ENCODE assay signal across 8 cellular contexts in the genomic region with DNA sequence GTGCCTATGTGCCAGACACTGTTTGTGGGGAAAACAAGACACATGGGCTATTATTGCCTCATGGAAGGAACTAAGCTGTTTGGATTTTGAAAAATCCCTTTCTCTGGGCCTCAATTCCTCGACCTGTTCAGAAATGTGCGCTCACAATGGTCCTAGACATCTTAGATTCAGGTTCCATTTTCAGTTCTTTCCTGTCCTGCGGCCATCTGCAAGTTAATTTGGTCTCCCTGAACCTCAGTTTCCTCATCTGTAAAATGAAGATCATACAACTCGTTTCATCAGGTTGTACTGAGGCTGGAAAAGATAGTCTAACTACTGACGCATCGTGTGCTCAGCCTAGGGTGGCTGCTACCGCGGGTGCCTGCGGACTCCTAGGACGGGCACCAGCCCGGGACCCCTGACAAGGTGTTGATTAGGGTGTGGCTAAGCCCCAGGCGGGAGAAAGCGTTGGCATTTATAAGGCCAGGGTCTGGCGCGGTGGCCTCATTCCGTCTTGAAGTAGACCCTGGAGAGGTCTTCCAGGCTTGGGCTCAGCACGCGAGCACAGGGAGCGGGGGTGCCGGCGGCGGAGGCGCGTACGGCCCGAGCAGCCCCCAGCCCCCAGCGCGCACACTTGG. TPM values are rescaled to one million over a fixed set of nuclear protein-coding genes. Genes with fewer than 3 reads are reported as not detected.
DNase-seq lines count a peak whose midpoint lies in the region; ATAC-seq and TF ChIP-seq lines count a peak whose summit lies in the region.

No MANE protein-coding gene starts in this region.

- H4K20me1 ChIP-seq in SK-N-SH (ENCODE audit: insufficient read depth) = peaks cover 39% of the 10 kb centered on the region

- H2AFZ ChIP-seq in SK-N-SH (ENCODE audit: low read depth) = peak overlapping the region; percentile 83

- peaks cover 26% of the 10 kb centered on the region for H3F3A ChIP-seq in SK-N-SH (replicated peaks; ENCODE audit: insufficient read depth)

- no peaks in the 10 kb centered on the region for H3K9me2 ChIP-seq in SK-N-SH

- H3K79me2 ChIP-seq in SK-N-SH (ENCODE audit: insufficient read depth) = peaks cover 44% of the 10 kb centered on the region

- 30% methylated on average over 11 of the region's 28 CpGs for WGBS in SK-N-SH (ENCODE audit: low lambda C conversion rate)

- H3K4me1 ChIP-seq in SK-N-SH (ENCODE audit: control insufficient read depth in 1 of 2, insufficient read depth in 2 of 2, low read depth in 1 of 2, low read length in 1 of 2) (peaks cover 4 to 14% of the 10 kb centered on the region in 2 experiments; a peak in 2 of 4 replicates), endocrine pancreas (ENCODE audit: control insufficient read depth, insufficient read depth, low read length) (peaks cover 5% of the 10 kb centered on the region)

- no peaks in the 10 kb centered on the region for H3K9me3 ChIP-seq in SK-N-SH
- no peaks in the 10 kb centered on the region for H3K9me3 ChIP-seq in endocrine pancreas (ENCODE audit: control insufficient read depth, low read length)

- no peak for TF ChIP-seq EP300 in SK-N-SH (IDR thresholded peaks at IDR 0.05; ENCODE audit: borderline replicate concordance in 1 of 2, low read depth in 1 of 2, low read length in 1 of 2)

- H3K27me3 ChIP-seq in SK-N-SH (ENCODE audit: insufficient read depth) = no peaks in the 10 kb centered on the region
- no peaks in the 10 kb centered on the region for H3K27me3 ChIP-seq in endocrine pancreas (ENCODE audit: control insufficient read depth, insufficient read depth, low read length)

- H3K27me3 Mint-ChIP-seq in natural killer cell (ENCODE audit: low read depth in 2 of 2) = no peaks in the 10 kb centered on the region

- TF ChIP-seq RAD21 in SK-N-SH (IDR thresholded peaks at IDR 0.05; ENCODE audit: low read length) = no peak

- H3K36me3 ChIP-seq in SK-N-SH (replicated peaks in 1 of 2; ENCODE audit: control insufficient read depth in 1 of 2, insufficient read depth in 2 of 2, low read length in 1 of 2) (peaks cover 6 to 12% of the 10 kb centered on the region in 2 experiments), endocrine pancreas (ENCODE audit: control insufficient read depth, insufficient read depth, low read length) (no peaks in the 10 kb centered on the region)

- peak overlapping the region; percentile 94 for H3K4me3 Mint-ChIP-seq in natural killer cell

- H3K9me3 Mint-ChIP-seq in natural killer cell = no peaks in the 10 kb centered on the region

- peaks cover 39 to 44% of the 10 kb centered on the region in 2 donors for H3K4me1 Mint-ChIP-seq in natural killer cell

- POLR2A ChIA-PET in SK-N-SH (lab: Yijun Ruan, JAX) = interaction anchor here (0.9 to 1.8 kb wide), 6 partner anchors 20 to 399 kb away, joined by 3 to 6 read pairs (median 3); a partner anchor contains a TSS

- intact Hi-C loops in natural killer cell (cut with micrococcal nuclease) = no loop called here

- ATAC-seq in HG02610 (IDR thresholded peaks at IDR 0.05; ENCODE audit: unreplicated experiment) (peak; percentile 29), natural killer cell (peak; percentile 19 to 41 (median 31))

- no peaks in the 10 kb centered on the region for H3K36me3 Mint-ChIP-seq in natural killer cell

- peak overlapping the region; percentile 86 to 88 for H3K27ac Mint-ChIP-seq in natural killer cell

- H3K9ac ChIP-seq in SK-N-SH = peak overlapping the region; percentile 79
- peak overlapping the region; percentile 72 for H3K9ac ChIP-seq in endocrine pancreas (ENCODE audit: control insufficient read depth, insufficient read depth, low read length)

- H3K4me2 ChIP-seq in SK-N-SH = peak overlapping the region; percentile 90

- no peak for TF ChIP-seq CTCF in GM12864 (IDR thresholded peaks at IDR 0.05; ENCODE audit: low read depth, low read length, missing control alignments)
- TF ChIP-seq CTCF in SK-N-SH (IDR thresholded peaks at IDR 0.05) = no peak
- no peak for TF ChIP-seq CTCF in natural killer cell (IDR thresholded peaks at IDR 0.05)

- DNase-seq in GM12864 (ENCODE audit: low read depth) (no peak), SK-N-SH (no peak), natural killer cell (no peak), AG20443 (ENCODE audit: low spot score) (no peak), retina (no peak), DMS114 treated with DMSO at 0.1 percent for 48 hours (lab: John Stamatoyannopoulos, UW; ENCODE audit: unreplicated experiment) (no peak)

- H3K27ac ChIP-seq in SK-N-SH (ENCODE audit: low read depth in 2 of 2, low read length in 1 of 2) = peak overlapping the region; percentile 46 to 87; a peak in 3 of 4 replicates

- H3K4me3 ChIP-seq in GM12864 (ENCODE audit: low read depth, low read length) (peak overlapping the region; percentile 81), SK-N-SH (ENCODE audit: low read depth in 2 of 2, low read length in 1 of 2) (peak overlapping the region; percentile 74 to 93), endocrine pancreas (ENCODE audit: control insufficient read depth, insufficient read depth, low read length) (peak overlapping the region; percentile 2)

- CTCF ChIA-PET in SK-N-SH (lab: Yijun Ruan, JAX) = interaction anchor here (1.1 to 1.7 kb wide), 4 partner anchors 9 to 174 kb away, joined by 3 to 9 read pairs (median 5); no protein-coding TSS in a partner anchor

TF ChIP-seq in SK-N-SH, 30 proteins besides CTCF, POLR2A, EP300 and RAD21:
- TF ChIP-seq NFIC (IDR thresholded peaks at IDR 0.05; ENCODE audit: borderline replicate concordance) (no peak), TCF12 (IDR thresholded peaks at IDR 0.05) (no peak), POLR2AphosphoS5 (IDR thresholded peaks at IDR 0.05; ENCODE audit: low read depth, low read length) (no peak), GABPA (IDR thresholded peaks at IDR 0.05; ENCODE audit: low read depth) (no peak), SMC3 (IDR thresholded peaks at IDR 0.05; ENCODE audit: low read depth, low read length) (no peak), MEF2A (IDR thresholded peaks at IDR 0.05; ENCODE audit: borderline replicate concordance, low read depth) (no peak), SIN3A (IDR thresholded peaks at IDR 0.05; ENCODE audit: borderline replicate concordance, low read depth, low read length) (no peak), GATA2 (CRISPR knock-in tag; IDR thresholded peaks at IDR 0.05) (no peak), NRF1 (IDR thresholded peaks at IDR 0.05; ENCODE audit: low read depth, low read length) (no peak), MXI1 (IDR thresholded peaks at IDR 0.05; ENCODE audit: low read depth, low read length) (no peak), FOSL2 (IDR thresholded peaks at IDR 0.05; ENCODE audit: borderline replicate concordance, low read depth) (no peak), ELF1 (IDR thresholded peaks at IDR 0.05) (no peak), TAF1 (IDR thresholded peaks at IDR 0.05; ENCODE audit: borderline replicate concordance, low read depth, low read length) (no peak), FOXJ3 (CRISPR knock-in tag; IDR thresholded peaks at IDR 0.05) (no peak)
- TF ChIP-seq, protein P1, sequence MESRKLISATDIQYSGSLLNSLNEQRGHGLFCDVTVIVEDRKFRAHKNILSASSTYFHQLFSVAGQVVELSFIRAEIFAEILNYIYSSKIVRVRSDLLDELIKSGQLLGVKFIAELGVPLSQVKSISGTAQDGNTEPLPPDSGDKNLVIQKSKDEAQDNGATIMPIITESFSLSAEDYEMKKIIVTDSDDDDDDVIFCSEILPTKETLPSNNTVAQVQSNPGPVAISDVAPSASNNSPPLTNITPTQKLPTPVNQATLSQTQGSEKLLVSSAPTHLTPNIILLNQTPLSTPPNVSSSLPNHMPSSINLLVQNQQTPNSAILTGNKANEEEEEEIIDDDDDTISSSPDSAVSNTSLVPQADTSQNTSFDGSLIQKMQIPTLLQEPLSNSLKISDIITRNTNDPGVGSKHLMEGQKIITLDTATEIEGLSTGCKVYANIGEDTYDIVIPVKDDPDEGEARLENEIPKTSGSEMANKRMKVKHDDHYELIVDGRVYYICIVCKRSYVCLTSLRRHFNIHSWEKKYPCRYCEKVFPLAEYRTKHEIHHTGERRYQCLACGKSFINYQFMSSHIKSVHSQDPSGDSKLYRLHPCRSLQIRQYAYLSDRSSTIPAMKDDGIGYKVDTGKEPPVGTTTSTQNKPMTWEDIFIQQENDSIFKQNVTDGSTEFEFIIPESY (IDR thresholded peaks at IDR 0.05; ENCODE audit: borderline replicate concordance, low read depth) = no peak

RNA-seq across cellular contexts. Expression of a gene that starts 0.5 kb away (rescaled TPM):
- 14.5 and 17.7 TPM in 2 replicates for polyA plus RNA-seq in SK-N-SH (2012; rRNA removed)
- polyA plus RNA-seq in SK-N-SH (2012; cell fraction: cytosol; rRNA removed) = 18.0 and 18.4 TPM in 2 replicates
- 20.3 and 24.9 TPM in 2 replicates for polyA plus RNA-seq in SK-N-SH (2012; cell fraction: nucleus; rRNA removed)
- 10 to 100 TPM; 28.7 to 48.2 (median 36.9) TPM for total RNA-seq in natural killer cell

RNA-seq across cellular contexts. Expression of a gene that starts 35.4 kb away (rescaled TPM):
- polyA plus RNA-seq in SK-N-SH (2012; rRNA removed) = 36.3 and 41.8 TPM in 2 replicates
- 46.8 and 56.6 TPM in 2 replicates for polyA plus RNA-seq in SK-N-SH (2012; cell fraction: cytosol; rRNA removed)
- polyA plus RNA-seq in SK-N-SH (2012; cell fraction: nucleus; rRNA removed) = 30.0 and 34.5 TPM in 2 replicates
- 10 to 100 TPM; 73.2 to 84.1 (median 77.7) TPM for total RNA-seq in natural killer cell

RNA-seq across cellular contexts. Expression of a gene that starts 48.2 kb away (rescaled TPM):
- 109 and 135 TPM in 2 replicates for polyA plus RNA-seq in SK-N-SH (2012; rRNA removed)
- 44.7 and 69.7 TPM in 2 replicates for polyA plus RNA-seq in SK-N-SH (2012; cell fraction: cytosol; rRNA removed)
- 159 and 199 TPM in 2 replicates for polyA plus RNA-seq in SK-N-SH (2012; cell fraction: nucleus; rRNA removed)
- 10 to 100 TPM; 70.6 to 84.5 (median 73.3) TPM for total RNA-seq in natural killer cell

RNA-seq across cellular contexts. Expression of a gene that starts 51.2 kb away (rescaled TPM):
- 2,231 and 2,255 TPM in 2 replicates for polyA plus RNA-seq in SK-N-SH (2012; rRNA removed)
- polyA plus RNA-seq in SK-N-SH (2012; cell fraction: cytosol; rRNA removed) = 3,260 and 4,153 TPM in 2 replicates
- polyA plus RNA-seq in SK-N-SH (2012; cell fraction: nucleus; rRNA removed) = 350 and 516 TPM in 2 replicates
- total RNA-seq in natural killer cell = 100 to 1,000 TPM; 609 to 795 (median 740) TPM

RNA-seq across cellular contexts. Expression of a gene that starts 57.8 kb away (rescaled TPM):
- 71.7 and 76.0 TPM in 2 replicates for polyA plus RNA-seq in SK-N-SH (2012; rRNA removed)
- 35.8 and 54.2 TPM in 2 replicates for polyA plus RNA-seq in SK-N-SH (2012; cell fraction: cytosol; rRNA removed)
- 98.6 and 102 TPM in 2 replicates for polyA plus RNA-seq in SK-N-SH (2012; cell fraction: nucleus; rRNA removed)
- 10 to 100 TPM; 12.8 to 20.3 (median 14.6) TPM for total RNA-seq in natural killer cell

Comparison
In these comparisons a context has a peak if more than half of its experiments do, and no peak if none do; other contexts are left out.
1. H3K4me3 ChIP-seq: peak in every context shown above with its lines; median percentile 84 in SK-N-SH; 81 in GM12864; 2 in endocrine pancreas.